In genomic region chr19:38837656-38838121, GRCh38 we compare ENCODE assay signal across 14 cellular contexts. TPM values are rescaled to one million over a fixed set of nuclear protein-coding genes. Genes with fewer than 3 reads are reported as not detected.
DNase-seq lines count a peak whose midpoint lies in the region; ATAC-seq, FAIRE-seq and TF ChIP-seq lines count a peak whose summit lies in the region.
"Had no signal": no experiment of that assay in that cellular context is flagged by ENCODE, and none has a peak within 500 bp of the region (broad histone marks: within the 10 kb centered on the region; RNA-seq: fewer than 3 reads in every experiment).

No MANE protein-coding gene starts in this region.

- intact Hi-C loops in activated naive CD4-positive, alpha-beta T cell treated with anti-CD3 and anti-CD28 coated beads for 36 hours (cut with micrococcal nuclease) = loop anchor here (1.0 to 10.0 kb wide), 6 partner anchors 12 to 523 kb away; partner anchors contain the start of genes FAM98C, HNRNPL, KCNK6 and YIF1B

- no peaks in the 10 kb centered on the region for H3K27me3 Mint-ChIP-seq in activated naive CD4-positive, alpha-beta T cell treated with anti-CD3 and anti-CD28 coated beads for 36 hours (ENCODE audit: low read depth)

- no peaks in the 10 kb centered on the region for H3K9me3 Mint-ChIP-seq in activated naive CD4-positive, alpha-beta T cell treated with anti-CD3 and anti-CD28 coated beads for 36 hours

- dilution Hi-C loops in keratinocyte (cut with MboI; ENCODE audit: extremely low pct_ligation_motif_present, low sequenced_read_pairs) = no loop called here

- H3K27ac ChIP-seq in VCaP = peak overlapping the region; percentile 100
- peak overlapping the region; percentile 80 for H3K27ac ChIP-seq in keratinocyte (ENCODE audit: control insufficient read depth, insufficient read depth, low read length)
- peak overlapping the region; percentile 88 for H3K27ac ChIP-seq in suprapubic skin

- H3K9me1 ChIP-seq in keratinocyte (ENCODE audit: control insufficient read depth, extremely low read depth, insufficient read depth, low read length) = peaks cover 8% of the 10 kb centered on the region

- TF ChIP-seq CTCF in VCaP (conservative IDR thresholded peaks at IDR 0.05) (no peak), keratinocyte (optimal IDR thresholded peaks at IDR 0.05 in 1 of 3, IDR thresholded peaks at IDR 0.05 in 1 of 3, conservative IDR thresholded peaks at IDR 0.05 in 1 of 3; ENCODE audit: extremely low read depth in 1 of 3, insufficient read depth in 2 of 3, low read length in 3 of 3) (no peak), suprapubic skin (IDR thresholded peaks at IDR 0.05) (no peak)

- H3K4me3 ChIP-seq in keratinocyte (ENCODE audit: control insufficient read depth in 2 of 3, extremely low read depth in 1 of 3, insufficient read depth in 2 of 3, low read depth in 1 of 3, low read length in 3 of 3) = peak overlapping the region in 2 of 3 experiments; percentile 3 to 14
- no peak overlapping the region for H3K4me3 ChIP-seq in suprapubic skin

- peaks cover 57% of the 10 kb centered on the region for H3K4me1 ChIP-seq in keratinocyte (ENCODE audit: control insufficient read depth, extremely low read depth, insufficient read depth, low read length)
- H3K4me1 ChIP-seq in suprapubic skin = peaks cover 71% of the 10 kb centered on the region

- H3K36me3 ChIP-seq in keratinocyte (ENCODE audit: control insufficient read depth in 2 of 2, extremely low read depth in 1 of 2, insufficient read depth in 2 of 2, low read length in 2 of 2) (peaks cover 33 to 47% of the 10 kb centered on the region in 2 experiments), suprapubic skin (peaks cover 67% of the 10 kb centered on the region)

- H3K9me3 ChIP-seq in keratinocyte (ENCODE audit: control insufficient read depth, low read depth, low read length) = no peaks in the 10 kb centered on the region
- no peaks in the 10 kb centered on the region for H3K9me3 ChIP-seq in suprapubic skin

- no peak for TF ChIP-seq POLR2A in suprapubic skin (IDR thresholded peaks at IDR 0.05)

- WGBS in suprapubic skin = 65% methylated on average over 7 of the region's 7 CpGs

- TF ChIP-seq EP300 in suprapubic skin (IDR thresholded peaks at IDR 0.05) = no peak

- no peak overlapping the region for H2AFZ ChIP-seq in keratinocyte (ENCODE audit: control insufficient read depth, low read length)

- peak; percentile 68 for FAIRE-seq in keratinocyte (lab: Jason Lieb, UNC)
- FAIRE-seq: small intestine had no signal

- peaks cover 54% of the 10 kb centered on the region for H3K36me3 Mint-ChIP-seq in activated naive CD4-positive, alpha-beta T cell treated with anti-CD3 and anti-CD28 coated beads for 36 hours (ENCODE audit: low read depth)

- H3K79me2 ChIP-seq in keratinocyte (ENCODE audit: control insufficient read depth, insufficient read depth, low read length) = peaks cover 21% of the 10 kb centered on the region

- H3K4me1 Mint-ChIP-seq in activated naive CD4-positive, alpha-beta T cell treated with anti-CD3 and anti-CD28 coated beads for 36 hours (ENCODE audit: low read depth) = peaks cover 53% of the 10 kb centered on the region

- H3K27me3 ChIP-seq in keratinocyte (ENCODE audit: control insufficient read depth, extremely low read depth, insufficient read depth, low read length) = no peaks in the 10 kb centered on the region
- H3K27me3 ChIP-seq in suprapubic skin = no peaks in the 10 kb centered on the region

- H4K20me1 ChIP-seq in keratinocyte (ENCODE audit: control insufficient read depth, extremely low read depth, insufficient read depth, low read length) = peaks cover 9% of the 10 kb centered on the region

- no peak for DNase-seq in activated naive CD4-positive, alpha-beta T cell treated with anti-CD3 and anti-CD28 coated beads for 36 hours
- DNase-seq in activated naive CD4-positive, alpha-beta T cell treated with anti-CD3 and anti-CD28 coated beads, Interleukin-2, amount 50 U/mL, for 16 hours = no peak
- DNase-seq in keratinocyte (ENCODE audit: low read depth, low spot score) (no peak), suprapubic skin (ENCODE audit: low spot score in 2 of 2) (no peak), mesenteric fat pad (ENCODE audit: low spot score) (no peak), DMS79 treated with DMSO at 0.1 percent for 48 hours (lab: John Stamatoyannopoulos, UW) (no peak)
- DNase-seq: AML-193, midbrain, NCI-H2081, small intestine had no signal

- CTCF ChIA-PET in activated naive CD4-positive, alpha-beta T cell treated with anti-CD3 and anti-CD28 coated beads for 36 hours (lab: Charles Lee) = no interaction called here

- ATAC-seq in HG02642 (IDR thresholded peaks at IDR 0.05; ENCODE audit: poor library complexity, unreplicated experiment) = no peak

- peak overlapping the region; percentile 67 for H3K4me2 ChIP-seq in keratinocyte (ENCODE audit: control insufficient read depth, extremely low read depth, insufficient read depth, low read depth, low read length)

- H3K9ac ChIP-seq in keratinocyte (ENCODE audit: control insufficient read depth, extremely low read depth, insufficient read depth, low read length) = peak overlapping the region; percentile 71

- H3K4me3 Mint-ChIP-seq in activated naive CD4-positive, alpha-beta T cell treated with anti-CD3 and anti-CD28 coated beads for 36 hours = no peak overlapping the region

- peak overlapping the region; percentile 89 for H3K27ac Mint-ChIP-seq in activated naive CD4-positive, alpha-beta T cell treated with anti-CD3 and anti-CD28 coated beads for 36 hours

RNA-seq across cellular contexts. Expression of gene ECH1, which starts 6.1 kb away (rescaled TPM):
- total RNA-seq in activated naive CD4-positive, alpha-beta T cell treated with anti-CD3 and anti-CD28 coated beads for 36 hours = 100 to 1,000 TPM; 137 to 145 TPM
- 64.9 to 85.5 TPM (median 72.1 TPM) in 3 replicates for polyA plus RNA-seq in keratinocyte
- 32.1 TPM for polyA plus RNA-seq in keratinocyte (2011; ENCODE audit: low read depth)
- 46.8 and 72.4 TPM in 2 replicates for polyA plus RNA-seq in keratinocyte (2011; cell fraction: cytosol; rRNA removed)
- 40.6 and 53.7 TPM in 2 replicates for polyA plus RNA-seq in keratinocyte (2011; cell fraction: nucleus; rRNA removed)
- 87.0 and 145 TPM in 2 replicates for polyA plus RNA-seq in keratinocyte (2012; ENCODE audit: low replicate concordance)
- 48.7 to 107 TPM (median 62.3 TPM) in 3 replicates for polyA minus RNA-seq in keratinocyte
- 51.2 TPM for polyA minus RNA-seq in keratinocyte (2011; cell fraction: cytosol; rRNA and poly(A)+ RNA removed)
- polyA minus RNA-seq in keratinocyte (2011; cell fraction: nucleus; rRNA and poly(A)+ RNA removed) = 10.2 and 16.0 TPM in 2 replicates
- total RNA-seq in suprapubic skin = 100 to 1,000 TPM in 1 of 4 donors, 10 to 100 TPM in 3; 77.6 to 250 (median 86.4) TPM
- total RNA-seq in mesenteric fat pad = 302 TPM

RNA-seq across cellular contexts. Expression of gene HNRNPL, which starts 12.1 kb away (rescaled TPM):
- total RNA-seq in activated naive CD4-positive, alpha-beta T cell treated with anti-CD3 and anti-CD28 coated beads for 36 hours = 100 to 1,000 TPM; 777 to 829 TPM
- polyA plus RNA-seq in keratinocyte = 144 to 343 TPM (median 308 TPM) in 3 replicates
- 166 TPM for polyA plus RNA-seq in keratinocyte (2011; ENCODE audit: low read depth)
- 208 and 259 TPM in 2 replicates for polyA plus RNA-seq in keratinocyte (2011; cell fraction: cytosol; rRNA removed)
- polyA plus RNA-seq in keratinocyte (2011; cell fraction: nucleus; rRNA removed) = 347 and 351 TPM in 2 replicates
- 163 and 328 TPM in 2 replicates for polyA plus RNA-seq in keratinocyte (2012; ENCODE audit: low replicate concordance)
- 254 to 505 TPM (median 341 TPM) in 3 replicates for polyA minus RNA-seq in keratinocyte
- polyA minus RNA-seq in keratinocyte (2011; cell fraction: cytosol; rRNA and poly(A)+ RNA removed) = 170 TPM
- 135 and 210 TPM in 2 replicates for polyA minus RNA-seq in keratinocyte (2011; cell fraction: nucleus; rRNA and poly(A)+ RNA removed)
- total RNA-seq in suprapubic skin (100 to 1,000 TPM; 178 to 227 (median 200) TPM), mesenteric fat pad (231 TPM)

RNA-seq across cellular contexts. Expression of gene LGALS4, which starts 24.9 kb away (rescaled TPM):
- not detected for total RNA-seq in activated naive CD4-positive, alpha-beta T cell treated with anti-CD3 and anti-CD28 coated beads for 36 hours
- polyA plus RNA-seq in keratinocyte = 0.11 to 0.30 TPM (median 0.13 TPM) in 3 replicates
- 0.86 TPM for polyA plus RNA-seq in keratinocyte (2011; ENCODE audit: low read depth)
- 0.13 TPM in 1 of 2 replicates, not detected in the other for polyA plus RNA-seq in keratinocyte (2011; cell fraction: cytosol; rRNA removed)
- polyA plus RNA-seq in keratinocyte (2011; cell fraction: nucleus; rRNA removed) = 0.71 and 1.1 TPM in 2 replicates
- polyA plus RNA-seq in keratinocyte (2012; ENCODE audit: low replicate concordance) = 1.5 TPM in 1 of 2 replicates, not detected in the other
- polyA minus RNA-seq in keratinocyte = not detected in 3 replicates
- not detected for polyA minus RNA-seq in keratinocyte (2011; cell fraction: cytosol; rRNA and poly(A)+ RNA removed)
- polyA minus RNA-seq in keratinocyte (2011; cell fraction: nucleus; rRNA and poly(A)+ RNA removed) = not detected in 2 replicates
- 1 to 10 TPM in 3 of 4 donors, under 1 TPM in 1; 0.39 to 8.2 (median 1.6) TPM for total RNA-seq in suprapubic skin
- 3.5 TPM for total RNA-seq in mesenteric fat pad
- total RNA-seq: SK-MEL-5 had no signal

RNA-seq across cellular contexts. Expression of gene RINL, which starts 40.4 kb away (rescaled TPM):
- 100 to 1,000 TPM; 107 to 117 TPM for total RNA-seq in activated naive CD4-positive, alpha-beta T cell treated with anti-CD3 and anti-CD28 coated beads for 36 hours
- 3.2 to 6.3 TPM (median 4.3 TPM) in 3 replicates for polyA plus RNA-seq in keratinocyte
- polyA plus RNA-seq in keratinocyte (2011; ENCODE audit: low read depth) = 1.1 TPM
- polyA plus RNA-seq in keratinocyte (2011; cell fraction: cytosol; rRNA removed) = 2.9 and 4.0 TPM in 2 replicates
- polyA plus RNA-seq in keratinocyte (2011; cell fraction: nucleus; rRNA removed) = 3.6 and 4.3 TPM in 2 replicates
- 2.2 and 5.0 TPM in 2 replicates for polyA plus RNA-seq in keratinocyte (2012; ENCODE audit: low replicate concordance)
- polyA minus RNA-seq in keratinocyte = 2.9 to 9.5 TPM (median 3.2 TPM) in 3 replicates
- polyA minus RNA-seq in keratinocyte (2011; cell fraction: cytosol; rRNA and poly(A)+ RNA removed) = 1.3 TPM
- 1.3 and 2.3 TPM in 2 replicates for polyA minus RNA-seq in keratinocyte (2011; cell fraction: nucleus; rRNA and poly(A)+ RNA removed)
- total RNA-seq in suprapubic skin (10 to 100 TPM in 2 of 4 donors, 1 to 10 TPM in 2; 5.1 to 17.2 (median 9.2) TPM), mesenteric fat pad (8.9 TPM)

RNA-seq across cellular contexts. Expression of gene LGALS7B, which starts 48.7 kb away (rescaled TPM):
- total RNA-seq in activated naive CD4-positive, alpha-beta T cell treated with anti-CD3 and anti-CD28 coated beads for 36 hours = not detected
- polyA plus RNA-seq in keratinocyte = 1,330 to 7,133 TPM (median 1,668 TPM) in 3 replicates
- 2,078 TPM for polyA plus RNA-seq in keratinocyte (2011; ENCODE audit: low read depth)
- polyA plus RNA-seq in keratinocyte (2011; cell fraction: cytosol; rRNA removed) = 1,317 and 3,328 TPM in 2 replicates
- 746 and 1,115 TPM in 2 replicates for polyA plus RNA-seq in keratinocyte (2011; cell fraction: nucleus; rRNA removed)
- polyA plus RNA-seq in keratinocyte (2012; ENCODE audit: low replicate concordance) = 3,308 and 8,816 TPM in 2 replicates
- polyA minus RNA-seq in keratinocyte = 127 to 666 TPM (median 341 TPM) in 3 replicates
- 1,769 TPM for polyA minus RNA-seq in keratinocyte (2011; cell fraction: cytosol; rRNA and poly(A)+ RNA removed)
- 213 and 279 TPM in 2 replicates for polyA minus RNA-seq in keratinocyte (2011; cell fraction: nucleus; rRNA and poly(A)+ RNA removed)
- total RNA-seq in suprapubic skin (1,000 to 10,000 TPM; 1,712 to 6,564 (median 4,773) TPM), mesenteric fat pad (not detected)
- total RNA-seq: cerebellum, SK-MEL-5 had no signal
